ENCODE assay signal across 19 cellular contexts in genomic region chr4:78432896-78433295, GRCh38.
A peak's percentile ranks its signal among the peaks of the same experiment; 100 is the strongest.
DNase-seq lines count a peak whose midpoint lies in the region; TF ChIP-seq lines count a peak whose summit lies in the region.
"Had no signal": no experiment of that assay in that cellular context is flagged by ENCODE, and none has a peak within 500 bp of the region (broad histone marks: within the 10 kb centered on the region; RNA-seq: fewer than 3 reads in every experiment).

No MANE protein-coding gene starts in this region.

- BruUV-seq in mammary epithelial cell (replicated peaks; lab: Mats Ljungman, UMichigan) (no TSS peak), MCF 10A (replicated peaks; lab: Mats Ljungman, UMichigan) (no TSS peak)

- in situ Hi-C loops in mammary epithelial cell (cut with MboI; ENCODE audit: low sequenced_read_pairs in 2 of 2) = no loop called here
- in situ Hi-C loops in astrocyte of the spinal cord (cut with HindIII; ENCODE audit: low sequenced_read_pairs) = no loop called here

- H3K27me3 Mint-ChIP-seq in MCF 10A (ENCODE audit: insufficient read depth, unreplicated experiment) = no peaks in the 10 kb centered on the region
- H3K27me3 Mint-ChIP-seq: activated CD4-positive, alpha-beta memory T cell treated with anti-CD3 and anti-CD28 coated beads for 36 hours had no signal

- no peaks in the 10 kb centered on the region for H3K4me1 Mint-ChIP-seq in MCF 10A (ENCODE audit: insufficient read depth, unreplicated experiment)
- H3K4me1 Mint-ChIP-seq: activated T-helper 17 cell treated with anti-CD3 and anti-CD28 coated beads, Interleukin-2, amount 50 U/mL, for 72 hours; naive thymus-derived CD4-positive, alpha-beta T cell; stimulated activated memory B cell treated with anti-CD40 and anti-IgM and Interleukin-4, amounts not matched to agents 10 μg/mL and 1 μg/mL and 100 μg/mL, for 72 hours had no signal

- H3K4me2 ChIP-seq in mammary epithelial cell (ENCODE audit: insufficient read depth, low read depth, low read length) (no peak overlapping the region), smooth muscle cell (peak overlapping the region; percentile 24)
- H3K4me2 ChIP-seq: GM23338 had no signal

- CTCF ChIA-PET in mammary epithelial cell (lab: Charles Lee; ENCODE audit: low non-redundant PET) = no interaction called here
- CTCF ChIA-PET in MCF 10A (lab: Yijun Ruan, JAX) = interaction anchor here (0.6 kb wide), 1 partner anchor 224 kb away, joined by 3 read pairs; no protein-coding TSS in a partner anchor

- H3K27me3 ChIP-seq in mammary epithelial cell (ENCODE audit: insufficient read depth, low read length) (no peaks in the 10 kb centered on the region), smooth muscle cell (ENCODE audit: low read depth) (no peaks in the 10 kb centered on the region)
- H3K27me3 ChIP-seq: body of pancreas, uterus had no signal

- H4K20me1 ChIP-seq in mammary epithelial cell (ENCODE audit: insufficient read depth, low read length) (no peaks in the 10 kb centered on the region), smooth muscle cell (ENCODE audit: low read depth) (no peaks in the 10 kb centered on the region)

- no peaks in the 10 kb centered on the region for H3K79me2 ChIP-seq in mammary epithelial cell (ENCODE audit: insufficient read depth, low read length)
- H3K79me2 ChIP-seq in smooth muscle cell (ENCODE audit: low read depth) = no peaks in the 10 kb centered on the region

- H2AFZ ChIP-seq in mammary epithelial cell (ENCODE audit: low read depth, low read length) (no peak overlapping the region), smooth muscle cell (ENCODE audit: low read depth) (no peak overlapping the region)
- H2AFZ ChIP-seq: GM23338 had no signal

- H3K36me3 ChIP-seq in mammary epithelial cell (ENCODE audit: insufficient read depth, low read length) = no peaks in the 10 kb centered on the region
- H3K36me3 ChIP-seq in smooth muscle cell (ENCODE audit: low read depth) = no peaks in the 10 kb centered on the region
- H3K36me3 ChIP-seq: uterus had no signal

- DNase-seq in mammary epithelial cell (peak; percentile 31), MCF 10A (ENCODE audit: unreplicated experiment) (no peak), astrocyte of the spinal cord (ENCODE audit: low read depth, low spot score) (peak; percentile 23), islet precursor cell (peak; percentile 87), smooth muscle cell (lab: John Stamatoyannopoulos, UW; ENCODE audit: unreplicated experiment) (no peak), coronary artery (ENCODE audit: low spot score) (no peak), nucleus accumbens (lab: John Stamatoyannopoulos, UW) (no peak), DMS114 treated with DMSO at 0.1 percent for 48 hours (lab: John Stamatoyannopoulos, UW; ENCODE audit: unreplicated experiment) (no peak)
- DNase-seq: 8988T; activated CD4-positive, alpha-beta memory T cell treated with anti-CD3 and anti-CD28 coated beads for 36 hours; body of pancreas; head of caudate nucleus; naive thymus-derived CD4-positive, alpha-beta T cell; NCI-H226; T-helper 9 cell; uterus had no signal

- H3K9me3 ChIP-seq in mammary epithelial cell (replicated peaks; ENCODE audit: insufficient read depth, low read length) (no peaks in the 10 kb centered on the region), smooth muscle cell (replicated peaks; ENCODE audit: low read depth) (no peaks in the 10 kb centered on the region)
- H3K9me3 ChIP-seq: body of pancreas, uterus had no signal

- H3K9me3 Mint-ChIP-seq in MCF 10A (ENCODE audit: unreplicated experiment) = no peaks in the 10 kb centered on the region
- H3K9me3 Mint-ChIP-seq: activated CD4-positive, alpha-beta memory T cell treated with anti-CD3 and anti-CD28 coated beads for 36 hours; activated T-helper 17 cell treated with anti-CD3 and anti-CD28 coated beads, Interleukin-2, amount 50 U/mL, for 72 hours; GM23338; naive thymus-derived CD4-positive, alpha-beta T cell; stimulated activated memory B cell treated with anti-CD40 and anti-IgM and Interleukin-4, amounts not matched to agents 10 μg/mL and 1 μg/mL and 100 μg/mL, for 72 hours had no signal

- TF ChIP-seq CTCF in mammary epithelial cell (conservative IDR thresholded peaks at IDR 0.05 in 1 of 2, IDR thresholded peaks at IDR 0.05 in 1 of 2; ENCODE audit: extremely low read depth in 1 of 2, insufficient read depth in 1 of 2, low read depth in 1 of 2, low read length in 2 of 2) = no peak
- TF ChIP-seq CTCF in MCF 10A (IDR thresholded peaks at IDR 0.05; ENCODE audit: unreplicated experiment) = no peak
- TF ChIP-seq CTCF in astrocyte of the spinal cord (IDR thresholded peaks at IDR 0.05; ENCODE audit: low read depth, low read length) = no peak
- no peak for TF ChIP-seq CTCF in smooth muscle cell (IDR thresholded peaks at IDR 0.05; ENCODE audit: borderline replicate concordance, insufficient read depth, poor library complexity, severe bottlenecking)
- no peak for TF ChIP-seq CTCF in coronary artery (IDR thresholded peaks at IDR 0.05)

- POLR2A ChIA-PET in MCF 10A (lab: Yijun Ruan, JAX) = interaction anchor here (0.6 kb wide), 1 partner anchor 8 kb away, joined by 3 read pairs; no protein-coding TSS in a partner anchor

- no peak overlapping the region for H3K4me3 Mint-ChIP-seq in MCF 10A (ENCODE audit: unreplicated experiment)
- H3K4me3 Mint-ChIP-seq: activated CD4-positive, alpha-beta memory T cell treated with anti-CD3 and anti-CD28 coated beads for 36 hours; activated T-helper 17 cell treated with anti-CD3 and anti-CD28 coated beads, Interleukin-2, amount 50 U/mL, for 72 hours; GM23338; naive thymus-derived CD4-positive, alpha-beta T cell; stimulated activated memory B cell treated with anti-CD40 and anti-IgM and Interleukin-4, amounts not matched to agents 10 μg/mL and 1 μg/mL and 100 μg/mL, for 72 hours had no signal

- intact Hi-C loops in mammary epithelial cell (cut with micrococcal nuclease) (no loop called here), MCF 10A (cut with micrococcal nuclease) (no loop called here)

- H3K27ac Mint-ChIP-seq in MCF 10A (ENCODE audit: low read depth, unreplicated experiment) = no peak overlapping the region
- H3K27ac Mint-ChIP-seq: activated CD4-positive, alpha-beta memory T cell treated with anti-CD3 and anti-CD28 coated beads for 36 hours; activated T-helper 17 cell treated with anti-CD3 and anti-CD28 coated beads, Interleukin-2, amount 50 U/mL, for 72 hours; GM23338; naive thymus-derived CD4-positive, alpha-beta T cell; stimulated activated memory B cell treated with anti-CD40 and anti-IgM and Interleukin-4, amounts not matched to agents 10 μg/mL and 1 μg/mL and 100 μg/mL, for 72 hours had no signal

- no peaks in the 10 kb centered on the region for H3F3A ChIP-seq in smooth muscle cell (ENCODE audit: low read depth)

- H3K4me1 ChIP-seq in mammary epithelial cell (ENCODE audit: insufficient read depth, low read length) (peaks cover 4% of the 10 kb centered on the region), smooth muscle cell (ENCODE audit: low read depth) (peaks cover 14% of the 10 kb centered on the region)
- H3K4me1 ChIP-seq: body of pancreas, uterus had no signal

- no peak overlapping the region for H3K9ac ChIP-seq in mammary epithelial cell (ENCODE audit: insufficient read depth, low read length)
- H3K9ac ChIP-seq in smooth muscle cell (ENCODE audit: low read depth) = no peak overlapping the region

- dilution Hi-C loops in mammary epithelial cell (cut with HindIII; ENCODE audit: low sequenced_read_pairs) = no loop called here

- no peak overlapping the region for H3K27ac ChIP-seq in mammary epithelial cell (ENCODE audit: insufficient read depth, low read depth, low read length)
- H3K27ac ChIP-seq in smooth muscle cell (ENCODE audit: low read depth) = peak overlapping the region; percentile 62
- no peak overlapping the region for H3K27ac ChIP-seq in coronary artery
- H3K27ac ChIP-seq: body of pancreas, uterus had no signal

- no peak overlapping the region for H3K4me3 ChIP-seq in mammary epithelial cell (replicated peaks in 1 of 3; ENCODE audit: insufficient read depth in 1 of 3, low read depth in 2 of 3, low read length in 3 of 3)
- H3K4me3 ChIP-seq in astrocyte of the spinal cord (ENCODE audit: low read depth, low read length) = no peak overlapping the region
- no peak overlapping the region for H3K4me3 ChIP-seq in smooth muscle cell
- no peak overlapping the region for H3K4me3 ChIP-seq in coronary artery
- H3K4me3 ChIP-seq: body of pancreas, GM23338, uterus had no signal

- no peaks in the 10 kb centered on the region for H3K36me3 Mint-ChIP-seq in MCF 10A (ENCODE audit: insufficient read depth, unreplicated experiment)
- H3K36me3 Mint-ChIP-seq: activated CD4-positive, alpha-beta memory T cell treated with anti-CD3 and anti-CD28 coated beads for 36 hours; naive thymus-derived CD4-positive, alpha-beta T cell; stimulated activated memory B cell treated with anti-CD40 and anti-IgM and Interleukin-4, amounts not matched to agents 10 μg/mL and 1 μg/mL and 100 μg/mL, for 72 hours had no signal

Comparison
In these comparisons a context has a peak if more than half of its experiments do, and no peak if none do; other contexts are left out.
1. DNase-seq: peak in mammary epithelial cell (single experiment), astrocyte of the spinal cord (single experiment) and islet precursor cell (single experiment); none in MCF 10A (single experiment), smooth muscle cell (single experiment), coronary artery (single experiment), nucleus accumbens (0 of 56) and DMS114 treated with DMSO at 0.1 percent for 48 hours (single experiment).